In the genomic region with DNA sequence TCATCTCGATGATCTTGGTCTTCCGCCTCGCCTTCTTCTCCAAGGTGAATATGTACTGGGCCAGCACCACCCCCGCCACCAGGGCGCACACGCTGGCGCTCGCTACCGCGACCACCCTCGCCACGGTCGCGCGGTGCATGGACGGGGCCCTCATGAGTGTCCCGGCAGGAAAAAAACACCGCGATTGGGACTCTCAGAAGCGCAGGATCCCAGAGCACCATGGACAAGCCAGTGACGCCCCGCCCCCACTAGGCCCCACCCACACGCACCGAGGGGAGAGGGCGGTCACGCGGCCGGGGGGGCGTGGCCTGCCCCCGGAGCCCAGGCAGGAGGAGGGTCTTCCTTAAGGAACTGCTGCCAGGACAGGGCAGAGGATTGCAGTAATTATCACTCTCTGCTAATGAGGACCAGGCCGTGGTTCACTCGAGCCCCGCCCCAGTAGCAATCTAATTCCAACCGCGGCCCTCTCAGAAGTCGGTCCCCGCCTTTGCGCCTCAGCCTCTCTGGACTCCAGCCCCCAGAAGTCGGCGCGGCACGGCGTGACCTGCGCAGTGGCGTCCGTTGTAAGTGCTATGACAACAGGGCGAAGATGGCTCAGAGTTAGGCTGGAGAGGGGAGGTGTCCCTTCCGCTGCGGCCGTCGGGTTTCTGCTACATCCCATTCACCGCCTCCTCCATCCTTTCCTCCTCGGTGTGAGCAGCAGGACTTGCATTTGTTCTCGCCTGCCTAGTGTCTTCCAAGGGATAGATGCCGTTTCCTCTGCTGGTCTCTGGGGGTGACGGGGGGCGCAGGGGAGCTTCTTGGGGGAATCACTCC, we compare ENCODE assay signal across 8 cellular contexts. TPM values are rescaled to one million over a fixed set of nuclear protein-coding genes. Genes with fewer than 3 reads are reported as not detected.
DNase-seq lines count a peak whose midpoint lies in the region; ATAC-seq and TF ChIP-seq lines count a peak whose summit lies in the region.

A gene (plus strand): TSS at position 575 of the 816 bp plus-strand sequence. CDS start 16,689 bp downstream, outside the sequence.

- H3K9me3 ChIP-seq in PC-3 (ENCODE audit: low read length), result no peaks in the 10 kb centered on the region
- H3K9me3 ChIP-seq in esophagus (ENCODE audit: control insufficient read depth in 2 of 2, insufficient read depth in 1 of 2, low read depth in 1 of 2, low read length in 1 of 2), result no peaks in the 10 kb centered on the region
- H3K9me3 ChIP-seq in mucosa of rectum (ENCODE audit: control insufficient read depth in 2 of 2, low read length in 2 of 2), result no peaks in the 10 kb centered on the region

- ATAC-seq in GM21717 (IDR thresholded peaks at IDR 0.05; ENCODE audit: unreplicated experiment) (peak; percentile 100), PC-3 (peak; percentile 99)

- H3K27ac ChIP-seq in PC-3 (ENCODE audit: low read length) (0 out of 2 replicates have a peak within 1 kb of the TSS, but pooled peaks have one; percentile 12), esophagus (ENCODE audit: low read depth in 2 of 2, low read length in 1 of 2) (peak within 1 kb of the TSS; percentile 86 to 92), mucosa of rectum (ENCODE audit: low read depth in 2 of 2, low read length in 2 of 2) (peak within 1 kb of the TSS; percentile 82 to 88)

- 0% methylated on average over 54 to 57 of the region's 57 CpGs for WGBS in esophagus, 2 donors

- BruUV-seq in PC-3 (replicated peaks; lab: Mats Ljungman, UMichigan), result no TSS peak

- peaks cover 7% of the 10 kb centered on the region for H3K36me3 Mint-ChIP-seq in activated T-cell treated with anti-CD3 and anti-CD28 coated beads, Interleukin-2, amount 50 U/mL, for 24 hours (ENCODE audit: low read depth)

- H3K4me3 Mint-ChIP-seq in activated T-cell treated with anti-CD3 and anti-CD28 coated beads, Interleukin-2, amount 50 U/mL, for 24 hours, result peak within 1 kb of the TSS; percentile 92

- H3K9me2 ChIP-seq in PC-3 (replicated peaks; ENCODE audit: low read length), result no peaks in the 10 kb centered on the region

- H3K4me3 ChIP-seq in Jurkat, Clone E6-1 (ENCODE audit: low read length), result peak within 1 kb of the TSS; percentile 90
- H3K4me3 ChIP-seq in PC-3 (ENCODE audit: low read length), result peak within 1 kb of the TSS; percentile 85
- H3K4me3 ChIP-seq in esophagus (ENCODE audit: low read depth in 1 of 2, low read length in 2 of 2), result peak within 1 kb of the TSS; percentile 58 to 70
- peak within 1 kb of the TSS; percentile 91 to 99 for H3K4me3 ChIP-seq in mucosa of rectum (ENCODE audit: low read length in 2 of 2)

- DNase-seq in DMS79 (lab: John Stamatoyannopoulos, UW) (peak; percentile 83), PC-3 (peak; percentile 92)
- DNase-seq in Jurkat, Clone E6-1 (ENCODE audit: low read depth, low spot score), result peak; percentile 80
- DNase-seq in activated T-cell treated with anti-CD3 and anti-CD28 coated beads, Interleukin-2, amount 50 U/mL, for 24 hours, result peak; percentile 94
- peak; percentile 77 to 79 for DNase-seq in stimulated activated CD8-positive, alpha-beta memory T cell treated with anti-CD3 and anti-CD28 coated beads, Interleukin-4, amount 100 ng/mL, for 4 hours (ENCODE audit: low read depth in 2 of 2, low spot score in 1 of 2)

- H3K9me3 Mint-ChIP-seq in activated T-cell treated with anti-CD3 and anti-CD28 coated beads, Interleukin-2, amount 50 U/mL, for 24 hours, result no peaks in the 10 kb centered on the region

- H3K9ac ChIP-seq in PC-3 (ENCODE audit: low read length), result peak within 1 kb of the TSS; percentile 77
- peak within 1 kb of the TSS; percentile 74 to 88 for H3K9ac ChIP-seq in mucosa of rectum (ENCODE audit: low read depth in 1 of 2, low read length in 2 of 2)

- H3F3A ChIP-seq in PC-3 (ENCODE audit: low read length, unreplicated experiment), result no peaks in the 10 kb centered on the region

- H3K36me3 ChIP-seq in PC-3 (ENCODE audit: low read depth, low read length), result no peaks in the 10 kb centered on the region
- H3K36me3 ChIP-seq in esophagus (ENCODE audit: control insufficient read depth in 2 of 2, insufficient read depth in 2 of 2, low read length in 1 of 2), result no peaks in the 10 kb centered on the region
- H3K36me3 ChIP-seq in mucosa of rectum (ENCODE audit: control insufficient read depth in 2 of 2, insufficient read depth in 2 of 2, low read length in 2 of 2), result no peaks in the 10 kb centered on the region

- peak within 1 kb of the TSS; percentile 97 for H2AFZ ChIP-seq in PC-3 (ENCODE audit: low read length)

- no peaks in the 10 kb centered on the region for H4K20me1 ChIP-seq in PC-3 (ENCODE audit: low read length)

- peak within 1 kb of the TSS; percentile 92 for H3K27ac Mint-ChIP-seq in activated T-cell treated with anti-CD3 and anti-CD28 coated beads, Interleukin-2, amount 50 U/mL, for 24 hours

- peak within 1 kb of the TSS; percentile 82 for H3K4me2 ChIP-seq in PC-3 (ENCODE audit: low read length)

- no peaks in the 10 kb centered on the region for H3K27me3 Mint-ChIP-seq in activated T-cell treated with anti-CD3 and anti-CD28 coated beads, Interleukin-2, amount 50 U/mL, for 24 hours

- POLR2A ChIA-PET in PC-3 (lab: Charles Lee; ENCODE audit: unreplicated experiment), result interaction anchor here (0.5 to 0.6 kb wide), 2 partner anchors 127 to 238 kb away, joined by 3 to 6 read pairs; no protein-coding TSS in a partner anchor

- CTCF ChIA-PET in PC-3 (lab: Charles Lee), result no interaction called here

- H3K4me1 ChIP-seq in PC-3 (ENCODE audit: insufficient read depth, low read length), result peaks cover 11% of the 10 kb centered on the region
- no peaks in the 10 kb centered on the region for H3K4me1 ChIP-seq in esophagus (ENCODE audit: control insufficient read depth in 2 of 2, insufficient read depth in 2 of 2, low read length in 1 of 2)
- H3K4me1 ChIP-seq in mucosa of rectum (ENCODE audit: control insufficient read depth in 2 of 2, insufficient read depth in 2 of 2, low read length in 2 of 2), result peaks cover 4 to 7% of the 10 kb centered on the region in 2 donors

- intact Hi-C loops in PC-3 (cut with micrococcal nuclease), result loop anchor here (1.0 kb wide), 1 partner anchor 19 kb away; no protein-coding TSS in a partner anchor

- H3K27me3 ChIP-seq in PC-3 (ENCODE audit: low read length) (no peaks in the 10 kb centered on the region), esophagus (ENCODE audit: control insufficient read depth in 1 of 2, insufficient read depth in 2 of 2, low read length in 2 of 2) (no peaks in the 10 kb centered on the region), mucosa of rectum (ENCODE audit: control insufficient read depth in 2 of 2, insufficient read depth in 2 of 2, low read length in 2 of 2) (no peaks in the 10 kb centered on the region)

- TF ChIP-seq CTCF in PC-3 (conservative IDR thresholded peaks at IDR 0.05; ENCODE audit: low read depth, low read length), result no peak

- H3K79me2 ChIP-seq in PC-3 (ENCODE audit: low read length), result 0 out of 2 replicates have a peak, but pooled peaks cover 4% of the 10 kb centered on the region

- peaks cover 27% of the 10 kb centered on the region for H3K4me1 Mint-ChIP-seq in activated T-cell treated with anti-CD3 and anti-CD28 coated beads, Interleukin-2, amount 50 U/mL, for 24 hours (ENCODE audit: low read depth)

RNA-seq across cellular contexts. Expression of the gene that starts here (rescaled TPM):
- polyA plus RNA-seq in Jurkat, Clone E6-1 (2012; ENCODE audit: insufficient read depth, insufficient read length), result 12.2 TPM
- 5.7 and 13.0 TPM in 2 replicates for total RNA-seq in PC-3 (2014; rRNA removed)
- 1 to 10 TPM; 2.6 to 3.7 TPM for polyA plus RNA-seq in esophagus

Comparison
In these comparisons a context has a peak if more than half of its experiments do, and no peak if none do; other contexts are left out.
1. Peak in every context shown above with its lines: DNase-seq, ATAC-seq, H3K4me3 ChIP-seq and H3K27ac ChIP-seq.
2. H3K27ac ChIP-seq: peak in every context shown above with its lines; median percentile 89 in esophagus; 85 in mucosa of rectum; 12 in PC-3.